ENCODE assay signal across 10 cellular contexts in the genomic region with DNA sequence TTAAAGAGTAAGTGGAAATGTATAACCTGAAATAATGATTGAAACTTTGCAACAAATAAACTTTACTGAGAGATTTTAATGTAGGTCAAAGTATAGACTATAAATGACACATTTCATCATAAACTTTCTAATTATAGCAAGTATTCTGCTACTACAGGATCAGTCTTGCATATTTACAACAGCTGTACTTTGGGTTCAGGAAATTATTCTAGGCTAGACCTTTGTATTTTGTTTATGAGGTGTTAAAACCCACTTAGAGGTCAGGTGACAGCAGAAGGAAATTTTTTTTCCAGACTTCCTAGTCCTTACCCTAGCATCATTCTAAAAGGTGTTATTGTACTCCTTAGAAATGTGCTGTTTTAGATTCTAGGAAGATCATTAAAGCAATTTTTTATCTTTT. TPM values are rescaled to one million over a fixed set of nuclear protein-coding genes. Genes with fewer than 3 reads are reported as not detected.
DNase-seq lines count a peak whose midpoint lies in the region; ATAC-seq and TF ChIP-seq lines count a peak whose summit lies in the region.
"Had no signal": no experiment of that assay in that cellular context is flagged by ENCODE, and none has a peak within 500 bp of the region (broad histone marks: within the 10 kb centered on the region; RNA-seq: fewer than 3 reads in every experiment).

No MANE protein-coding gene starts in this region.

- H3K4me3 Mint-ChIP-seq in activated T-helper 1 cell treated with anti-CD3 and anti-CD28 coated beads, Interleukin-12 subunit alpha, Interleukin-12 subunit beta, Interleukin-2, Interleukin-4 antibody, amounts not matched to agents 30 ng/mL and 10 ng/mL and 1 ng/mL, durations not matched to agents 14 hours and 24 hours and 36 hours, result peak overlapping the region; percentile 100

- H3K4me3 ChIP-seq in left ventricle myocardium inferior, result peak overlapping the region; percentile 21
- peak overlapping the region in 3 of 10 donors; percentile 1 to 95 (median 2) for H3K4me3 ChIP-seq in heart right ventricle
- peak overlapping the region in 1 of 4 donors; percentile 79 for H3K4me3 ChIP-seq in transverse colon

- no peaks in the 10 kb centered on the region for H3K9me3 Mint-ChIP-seq in activated T-helper 1 cell treated with anti-CD3 and anti-CD28 coated beads, Interleukin-12 subunit alpha, Interleukin-12 subunit beta, Interleukin-2, Interleukin-4 antibody, amounts not matched to agents 30 ng/mL and 10 ng/mL and 1 ng/mL, durations not matched to agents 14 hours and 24 hours and 36 hours

- H3K9me3 ChIP-seq in left ventricle myocardium inferior (replicated peaks) (no peaks in the 10 kb centered on the region), heart right ventricle (no peaks in the 10 kb centered on the region), transverse colon (no peaks in the 10 kb centered on the region)

- no peak for TF ChIP-seq POLR2A in transverse colon (IDR thresholded peaks at IDR 0.05)

- DNase-seq in left ventricle myocardium inferior, result no peak
- no peak for DNase-seq in heart right ventricle
- DNase-seq in activated T-helper 1 cell treated with anti-CD3 and anti-CD28 coated beads, Interleukin-12 subunit alpha, Interleukin-12 subunit beta, Interleukin-2, Interleukin-4 antibody, amounts not matched to agents 30 ng/mL and 10 ng/mL and 1 ng/mL, durations not matched to agents 14 hours and 24 hours and 36 hours (ENCODE audit: low spot score), result no peak
- no peak for DNase-seq in left colon
- DNase-seq in transverse colon, result no peak
- no peak for DNase-seq in NK-92 treated with Interleukin-12 subunit alpha and Interleukin-12 subunit beta, amount 100 ng/mL, for 24 hours (lab: John Stamatoyannopoulos, UW)

- no peak for TF ChIP-seq EP300 in transverse colon (IDR thresholded peaks at IDR 0.05; ENCODE audit: low read depth)

- peaks cover 11% of the 10 kb centered on the region for H3K36me3 ChIP-seq in left ventricle myocardium inferior
- peaks cover 0 to 29% (median 10%) of the 10 kb centered on the region in 9 donors for H3K36me3 ChIP-seq in heart right ventricle
- peaks cover 0 to 8% (median 2%) of the 10 kb centered on the region in 4 donors for H3K36me3 ChIP-seq in transverse colon

- H3K36me3 Mint-ChIP-seq in activated T-helper 1 cell treated with anti-CD3 and anti-CD28 coated beads, Interleukin-12 subunit alpha, Interleukin-12 subunit beta, Interleukin-2, Interleukin-4 antibody, amounts not matched to agents 30 ng/mL and 10 ng/mL and 1 ng/mL, durations not matched to agents 14 hours and 24 hours and 36 hours (ENCODE audit: low read depth), result peaks cover 18% of the 10 kb centered on the region

- H3K27ac ChIP-seq in left ventricle myocardium inferior (replicated peaks), result peak overlapping the region; percentile 96
- peak overlapping the region in 5 of 10 donors; percentile 17 to 97 (median 95) for H3K27ac ChIP-seq in heart right ventricle
- peak overlapping the region; percentile 95 to 99 (median 97) for H3K27ac ChIP-seq in transverse colon

- no peaks in the 10 kb centered on the region for H3K27me3 ChIP-seq in left ventricle myocardium inferior (ENCODE audit: low read depth)
- no peaks in the 10 kb centered on the region for H3K27me3 ChIP-seq in heart right ventricle
- H3K27me3 ChIP-seq in transverse colon, result no peaks in the 10 kb centered on the region

- peaks cover 39% of the 10 kb centered on the region for H3K4me1 Mint-ChIP-seq in activated T-helper 1 cell treated with anti-CD3 and anti-CD28 coated beads, Interleukin-12 subunit alpha, Interleukin-12 subunit beta, Interleukin-2, Interleukin-4 antibody, amounts not matched to agents 30 ng/mL and 10 ng/mL and 1 ng/mL, durations not matched to agents 14 hours and 24 hours and 36 hours (ENCODE audit: low read depth)

- in situ Hi-C loops in transverse colon (cut with MboI; ENCODE audit: low pct_ligation_motif_present in 1 of 4, low pct_unique_long_range_greater_than_20kb in 1 of 4, low sequenced_read_pairs in 3 of 4), result loop anchor here (25.0 kb wide), 4 partner anchors 122 to 428 kb away; no protein-coding TSS in a partner anchor

- no peak for TF ChIP-seq CTCF in left ventricle myocardium inferior (IDR thresholded peaks at IDR 0.05; ENCODE audit: borderline replicate concordance)
- no peak for TF ChIP-seq CTCF in heart right ventricle (IDR thresholded peaks at IDR 0.05)
- TF ChIP-seq CTCF in transverse colon (IDR thresholded peaks at IDR 0.05), result no peak

- H3K4me1 ChIP-seq in left ventricle myocardium inferior, result peaks cover 67% of the 10 kb centered on the region
- H3K4me1 ChIP-seq in heart right ventricle, result peaks cover 9 to 59% (median 53%) of the 10 kb centered on the region in 9 donors
- H3K4me1 ChIP-seq in transverse colon, result peaks cover 21 to 54% (median 34%) of the 10 kb centered on the region in 4 donors

- H3K27ac Mint-ChIP-seq in activated T-helper 1 cell treated with anti-CD3 and anti-CD28 coated beads, Interleukin-12 subunit alpha, Interleukin-12 subunit beta, Interleukin-2, Interleukin-4 antibody, amounts not matched to agents 30 ng/mL and 10 ng/mL and 1 ng/mL, durations not matched to agents 14 hours and 24 hours and 36 hours, result no peak overlapping the region

- ATAC-seq in heart right ventricle, result no peak
- peak; percentile 52 for ATAC-seq in left colon
- ATAC-seq in GM18502 (IDR thresholded peaks at IDR 0.05; ENCODE audit: poor library complexity, unreplicated experiment), result no peak
- no peak for ATAC-seq in GM19035 (IDR thresholded peaks at IDR 0.05; ENCODE audit: unreplicated experiment)

- intact Hi-C loops in left ventricle myocardium inferior (cut with micrococcal nuclease) (no loop called here), heart right ventricle (cut with DNase I) (loop anchor here in 4 of 10 donors (1.0 to 10.0 kb wide), 4 partner anchors 54 to 174 kb away; a partner anchor contains a TSS), left colon (cut with DNase I, micrococcal nuclease) (loop anchor here in 1 of 2 donors (10.0 kb wide), 1 partner anchor 166 kb away; no protein-coding TSS in a partner anchor), transverse colon (cut with DNase I; ENCODE audit: low total_unique reads) (no loop called here)
- intact Hi-C loops in activated T-helper 1 cell treated with anti-CD3 and anti-CD28 coated beads, Interleukin-12 subunit alpha, Interleukin-12 subunit beta, Interleukin-2, Interleukin-4 antibody, amounts not matched to agents 30 ng/mL and 10 ng/mL and 1 ng/mL, durations not matched to agents 14 hours and 24 hours and 36 hours (cut with micrococcal nuclease), result no loop called here

- no peaks in the 10 kb centered on the region for H3K27me3 Mint-ChIP-seq in activated T-helper 1 cell treated with anti-CD3 and anti-CD28 coated beads, Interleukin-12 subunit alpha, Interleukin-12 subunit beta, Interleukin-2, Interleukin-4 antibody, amounts not matched to agents 30 ng/mL and 10 ng/mL and 1 ng/mL, durations not matched to agents 14 hours and 24 hours and 36 hours (ENCODE audit: insufficient read depth)

RNA-seq across cellular contexts. Expression of a gene that starts 2.3 kb away (rescaled TPM):
- total RNA-seq in left ventricle myocardium inferior (89.6 TPM), heart right ventricle (10 to 100 TPM; 77.2 to 95.8 (median 82.2) TPM), left colon (100 to 1,000 TPM; 114 to 125 TPM), transverse colon (100 to 1,000 TPM in 1 of 4 donors, 10 to 100 TPM in 3; 23.7 to 122 (median 58.5) TPM)
- polyA plus RNA-seq in heart right ventricle, result 100 to 1,000 TPM; 102 to 191 TPM
- 70.5 and 70.9 TPM in 2 replicates for total RNA-seq in activated T-helper 1 cell treated with anti-CD3 and anti-CD28 coated beads, Interleukin-12 subunit alpha, Interleukin-12 subunit beta, Interleukin-2, Interleukin-4 antibody, amounts not matched to agents 30 ng/mL and 10 ng/mL and 1 ng/mL, durations not matched to agents 14 hours and 24 hours and 36 hours

RNA-seq across cellular contexts. Expression of a gene that starts 22.9 kb away (rescaled TPM):
- total RNA-seq in left ventricle myocardium inferior (not detected), heart right ventricle (under 1 TPM in 1 of 10 donors, not detected in 9; 0.07 TPM), left colon (not detected), transverse colon (under 1 TPM in 1 of 4 donors, not detected in 3; 0.16 TPM)
- under 1 TPM in 1 of 2 donors, not detected in 1; 0.03 TPM for polyA plus RNA-seq in heart right ventricle
- not detected in 2 replicates for total RNA-seq in activated T-helper 1 cell treated with anti-CD3 and anti-CD28 coated beads, Interleukin-12 subunit alpha, Interleukin-12 subunit beta, Interleukin-2, Interleukin-4 antibody, amounts not matched to agents 30 ng/mL and 10 ng/mL and 1 ng/mL, durations not matched to agents 14 hours and 24 hours and 36 hours
- total RNA-seq: H4, NCI-H460 had no signal
